ENCODE assay signal across 1 cellular context in the genomic region with DNA sequence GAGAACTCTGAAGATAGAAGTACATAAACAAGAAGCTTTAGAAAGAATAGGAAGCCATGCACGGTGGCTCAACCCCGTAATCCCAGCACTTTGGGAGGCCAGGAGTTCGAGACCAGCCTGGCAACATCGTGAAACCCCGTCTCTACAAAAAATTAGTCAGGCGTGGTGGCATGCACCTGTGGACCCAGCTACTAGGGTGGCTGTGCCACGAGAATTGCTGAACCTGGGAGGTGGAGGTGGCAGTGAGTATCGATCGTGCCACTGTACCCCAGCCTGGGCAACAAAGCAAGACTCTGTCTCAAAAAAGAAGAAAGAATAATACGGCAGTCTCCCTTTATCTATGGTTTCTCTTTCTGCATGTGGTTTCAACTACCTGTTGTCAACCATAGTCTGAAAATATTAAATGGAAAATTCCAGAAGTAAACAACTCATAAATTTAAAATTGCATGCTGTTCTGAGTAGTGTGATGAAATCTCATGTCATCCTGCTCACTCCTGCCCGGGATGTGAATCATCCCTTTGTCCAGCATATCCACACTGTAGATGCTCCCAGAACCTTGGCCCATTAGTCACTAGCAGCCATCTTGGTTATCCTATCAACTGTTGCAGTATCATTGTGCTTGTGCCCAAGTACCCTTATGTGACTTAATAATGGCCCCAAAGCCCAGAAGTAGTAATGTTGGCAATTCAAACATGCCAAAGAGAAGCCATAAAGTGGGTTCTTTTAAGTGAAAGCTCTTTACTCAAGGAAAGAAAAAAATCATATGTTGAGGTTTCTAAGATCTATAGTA.
TF ChIP-seq lines count a peak whose summit lies in the region.

No MANE protein-coding gene starts in this region.

TF ChIP-seq in K562, 482 proteins besides CTCF, POLR2A, EP300 and RAD21 (continued from another document and continues in another):
- TF ChIP-seq, protein P1, sequence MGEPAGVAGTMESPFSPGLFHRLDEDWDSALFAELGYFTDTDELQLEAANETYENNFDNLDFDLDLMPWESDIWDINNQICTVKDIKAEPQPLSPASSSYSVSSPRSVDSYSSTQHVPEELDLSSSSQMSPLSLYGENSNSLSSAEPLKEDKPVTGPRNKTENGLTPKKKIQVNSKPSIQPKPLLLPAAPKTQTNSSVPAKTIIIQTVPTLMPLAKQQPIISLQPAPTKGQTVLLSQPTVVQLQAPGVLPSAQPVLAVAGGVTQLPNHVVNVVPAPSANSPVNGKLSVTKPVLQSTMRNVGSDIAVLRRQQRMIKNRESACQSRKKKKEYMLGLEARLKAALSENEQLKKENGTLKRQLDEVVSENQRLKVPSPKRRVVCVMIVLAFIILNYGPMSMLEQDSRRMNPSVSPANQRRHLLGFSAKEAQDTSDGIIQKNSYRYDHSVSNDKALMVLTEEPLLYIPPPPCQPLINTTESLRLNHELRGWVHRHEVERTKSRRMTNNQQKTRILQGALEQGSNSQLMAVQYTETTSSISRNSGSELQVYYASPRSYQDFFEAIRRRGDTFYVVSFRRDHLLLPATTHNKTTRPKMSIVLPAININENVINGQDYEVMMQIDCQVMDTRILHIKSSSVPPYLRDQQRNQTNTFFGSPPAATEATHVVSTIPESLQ (CRISPR knock-in tag; IDR thresholded peaks at IDR 0.05), result no peak
- TF ChIP-seq SIN3A (IDR thresholded peaks at IDR 0.05; ENCODE audit: borderline replicate concordance in 2 of 2, control insufficient read depth in 1 of 2, low read depth in 2 of 2, low read length in 2 of 2) (no peak), BRCA1 (IDR thresholded peaks at IDR 0.05) (no peak), BRCA1 (CRISPR knock-in tag; IDR thresholded peaks at IDR 0.05) (no peak), CBFB (CRISPR knock-in tag; IDR thresholded peaks at IDR 0.05) (no peak), NCOA4 (IDR thresholded peaks at IDR 0.05; ENCODE audit: partially characterized antibody) (no peak), CBX3 (IDR thresholded peaks at IDR 0.05; ENCODE audit: borderline replicate concordance in 1 of 2, low read length in 2 of 2) (no peak), SP2 (IDR thresholded peaks at IDR 0.05; ENCODE audit: extremely low read depth, low read depth, low read length, poor library complexity, severe bottlenecking) (no peak), PRMT5 (CRISPR knock-in tag; IDR thresholded peaks at IDR 0.05) (no peak), KLF10 (CRISPR knock-in tag; IDR thresholded peaks at IDR 0.05) (no peak), RBM14 (IDR thresholded peaks at IDR 0.05; ENCODE audit: borderline replicate concordance, insufficient read depth, low read depth, low read length) (no peak), SUPT5H (IDR thresholded peaks at IDR 0.05) (no peak), ZFPM2 (CRISPR knock-in tag; IDR thresholded peaks at IDR 0.05) (no peak), NFE2 (IDR thresholded peaks at IDR 0.05; ENCODE audit: low read depth) (no peak), MYC (IDR thresholded peaks at IDR 0.05; ENCODE audit: low read depth, low read length) (no peak), MYC (CRISPR knock-in tag; IDR thresholded peaks at IDR 0.05; ENCODE audit: borderline replicate concordance, low read depth) (no peak), ZNF778 (CRISPR knock-in tag; IDR thresholded peaks at IDR 0.05) (no peak), KDM5B (IDR thresholded peaks at IDR 0.05; ENCODE audit: insufficient replicate concordance, low read depth, low read length) (no peak), ZNF324 (CRISPR knock-in tag; IDR thresholded peaks at IDR 0.05) (no peak), CBFA2T3 (IDR thresholded peaks at IDR 0.05) (no peak), ZNF3 (CRISPR knock-in tag; IDR thresholded peaks at IDR 0.05) (no peak), ILK (tag; IDR thresholded peaks at IDR 0.05; ENCODE audit: borderline replicate concordance, low read depth) (peak; percentile 57; the same call in 1 of the 2 replicates), MEIS2 (IDR thresholded peaks at IDR 0.05; ENCODE audit: partially characterized antibody) (peak; percentile 91), ZNF780A (CRISPR knock-in tag; IDR thresholded peaks at IDR 0.05) (no peak), MEF2A (IDR thresholded peaks at IDR 0.05; ENCODE audit: control insufficient read depth, low read depth, low read length) (no peak), KAT7 (CRISPR knock-in tag; IDR thresholded peaks at IDR 0.05; ENCODE audit: borderline replicate concordance) (no peak), RFX7 (CRISPR knock-in tag; IDR thresholded peaks at IDR 0.05) (no peak), NFATC3 (IDR thresholded peaks at IDR 0.05) (no peak), CBX8 (IDR thresholded peaks at IDR 0.05; ENCODE audit: borderline replicate concordance, extremely low read depth, low read depth, low read length, poor library complexity, severe bottlenecking) (no peak), POLR2G (IDR thresholded peaks at IDR 0.05; ENCODE audit: low read depth, low read length) (no peak), FIP1L1 (IDR thresholded peaks at IDR 0.05; ENCODE audit: low read depth, low read length, poor library complexity, severe bottlenecking) (no peak), LEF1 (IDR thresholded peaks at IDR 0.05) (no peak), ELF4 (CRISPR knock-in tag; IDR thresholded peaks at IDR 0.05) (no peak), RAD51 (IDR thresholded peaks at IDR 0.05; ENCODE audit: borderline replicate concordance, low read depth) (no peak)
- TF ChIP-seq, protein P2, sequence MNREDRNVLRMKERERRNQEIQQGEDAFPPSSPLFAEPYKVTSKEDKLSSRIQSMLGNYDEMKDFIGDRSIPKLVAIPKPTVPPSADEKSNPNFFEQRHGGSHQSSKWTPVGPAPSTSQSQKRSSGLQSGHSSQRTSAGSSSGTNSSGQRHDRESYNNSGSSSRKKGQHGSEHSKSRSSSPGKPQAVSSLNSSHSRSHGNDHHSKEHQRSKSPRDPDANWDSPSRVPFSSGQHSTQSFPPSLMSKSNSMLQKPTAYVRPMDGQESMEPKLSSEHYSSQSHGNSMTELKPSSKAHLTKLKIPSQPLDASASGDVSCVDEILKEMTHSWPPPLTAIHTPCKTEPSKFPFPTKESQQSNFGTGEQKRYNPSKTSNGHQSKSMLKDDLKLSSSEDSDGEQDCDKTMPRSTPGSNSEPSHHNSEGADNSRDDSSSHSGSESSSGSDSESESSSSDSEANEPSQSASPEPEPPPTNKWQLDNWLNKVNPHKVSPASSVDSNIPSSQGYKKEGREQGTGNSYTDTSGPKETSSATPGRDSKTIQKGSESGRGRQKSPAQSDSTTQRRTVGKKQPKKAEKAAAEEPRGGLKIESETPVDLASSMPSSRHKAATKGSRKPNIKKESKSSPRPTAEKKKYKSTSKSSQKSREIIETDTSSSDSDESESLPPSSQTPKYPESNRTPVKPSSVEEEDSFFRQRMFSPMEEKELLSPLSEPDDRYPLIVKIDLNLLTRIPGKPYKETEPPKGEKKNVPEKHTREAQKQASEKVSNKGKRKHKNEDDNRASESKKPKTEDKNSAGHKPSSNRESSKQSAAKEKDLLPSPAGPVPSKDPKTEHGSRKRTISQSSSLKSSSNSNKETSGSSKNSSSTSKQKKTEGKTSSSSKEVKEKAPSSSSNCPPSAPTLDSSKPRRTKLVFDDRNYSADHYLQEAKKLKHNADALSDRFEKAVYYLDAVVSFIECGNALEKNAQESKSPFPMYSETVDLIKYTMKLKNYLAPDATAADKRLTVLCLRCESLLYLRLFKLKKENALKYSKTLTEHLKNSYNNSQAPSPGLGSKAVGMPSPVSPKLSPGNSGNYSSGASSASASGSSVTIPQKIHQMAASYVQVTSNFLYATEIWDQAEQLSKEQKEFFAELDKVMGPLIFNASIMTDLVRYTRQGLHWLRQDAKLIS (CRISPR knock-in tag; IDR thresholded peaks at IDR 0.05), result no peak
- TF ChIP-seq, protein P3, sequence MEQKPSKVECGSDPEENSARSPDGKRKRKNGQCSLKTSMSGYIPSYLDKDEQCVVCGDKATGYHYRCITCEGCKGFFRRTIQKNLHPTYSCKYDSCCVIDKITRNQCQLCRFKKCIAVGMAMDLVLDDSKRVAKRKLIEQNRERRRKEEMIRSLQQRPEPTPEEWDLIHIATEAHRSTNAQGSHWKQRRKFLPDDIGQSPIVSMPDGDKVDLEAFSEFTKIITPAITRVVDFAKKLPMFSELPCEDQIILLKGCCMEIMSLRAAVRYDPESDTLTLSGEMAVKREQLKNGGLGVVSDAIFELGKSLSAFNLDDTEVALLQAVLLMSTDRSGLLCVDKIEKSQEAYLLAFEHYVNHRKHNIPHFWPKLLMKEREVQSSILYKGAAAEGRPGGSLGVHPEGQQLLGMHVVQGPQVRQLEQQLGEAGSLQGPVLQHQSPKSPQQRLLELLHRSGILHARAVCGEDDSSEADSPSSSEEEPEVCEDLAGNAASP (IDR thresholded peaks at IDR 0.05), result no peak
- TF ChIP-seq, protein P4, sequence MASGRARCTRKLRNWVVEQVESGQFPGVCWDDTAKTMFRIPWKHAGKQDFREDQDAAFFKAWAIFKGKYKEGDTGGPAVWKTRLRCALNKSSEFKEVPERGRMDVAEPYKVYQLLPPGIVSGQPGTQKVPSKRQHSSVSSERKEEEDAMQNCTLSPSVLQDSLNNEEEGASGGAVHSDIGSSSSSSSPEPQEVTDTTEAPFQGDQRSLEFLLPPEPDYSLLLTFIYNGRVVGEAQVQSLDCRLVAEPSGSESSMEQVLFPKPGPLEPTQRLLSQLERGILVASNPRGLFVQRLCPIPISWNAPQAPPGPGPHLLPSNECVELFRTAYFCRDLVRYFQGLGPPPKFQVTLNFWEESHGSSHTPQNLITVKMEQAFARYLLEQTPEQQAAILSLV (tag; IDR thresholded peaks at IDR 0.05), result peak; percentile 65
- TF ChIP-seq, protein P5, sequence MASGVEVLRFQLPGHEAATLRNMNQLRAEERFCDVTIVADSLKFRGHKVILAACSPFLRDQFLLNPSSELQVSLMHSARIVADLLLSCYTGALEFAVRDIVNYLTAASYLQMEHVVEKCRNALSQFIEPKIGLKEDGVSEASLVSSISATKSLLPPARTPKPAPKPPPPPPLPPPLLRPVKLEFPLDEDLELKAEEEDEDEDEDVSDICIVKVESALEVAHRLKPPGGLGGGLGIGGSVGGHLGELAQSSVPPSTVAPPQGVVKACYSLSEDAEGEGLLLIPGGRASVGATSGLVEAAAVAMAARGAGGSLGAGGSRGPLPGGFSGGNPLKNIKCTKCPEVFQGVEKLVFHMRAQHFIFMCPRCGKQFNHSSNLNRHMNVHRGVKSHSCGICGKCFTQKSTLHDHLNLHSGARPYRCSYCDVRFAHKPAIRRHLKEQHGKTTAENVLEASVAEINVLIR (CRISPR knock-in tag; IDR thresholded peaks at IDR 0.05), result no peak
- TF ChIP-seq, protein P6, sequence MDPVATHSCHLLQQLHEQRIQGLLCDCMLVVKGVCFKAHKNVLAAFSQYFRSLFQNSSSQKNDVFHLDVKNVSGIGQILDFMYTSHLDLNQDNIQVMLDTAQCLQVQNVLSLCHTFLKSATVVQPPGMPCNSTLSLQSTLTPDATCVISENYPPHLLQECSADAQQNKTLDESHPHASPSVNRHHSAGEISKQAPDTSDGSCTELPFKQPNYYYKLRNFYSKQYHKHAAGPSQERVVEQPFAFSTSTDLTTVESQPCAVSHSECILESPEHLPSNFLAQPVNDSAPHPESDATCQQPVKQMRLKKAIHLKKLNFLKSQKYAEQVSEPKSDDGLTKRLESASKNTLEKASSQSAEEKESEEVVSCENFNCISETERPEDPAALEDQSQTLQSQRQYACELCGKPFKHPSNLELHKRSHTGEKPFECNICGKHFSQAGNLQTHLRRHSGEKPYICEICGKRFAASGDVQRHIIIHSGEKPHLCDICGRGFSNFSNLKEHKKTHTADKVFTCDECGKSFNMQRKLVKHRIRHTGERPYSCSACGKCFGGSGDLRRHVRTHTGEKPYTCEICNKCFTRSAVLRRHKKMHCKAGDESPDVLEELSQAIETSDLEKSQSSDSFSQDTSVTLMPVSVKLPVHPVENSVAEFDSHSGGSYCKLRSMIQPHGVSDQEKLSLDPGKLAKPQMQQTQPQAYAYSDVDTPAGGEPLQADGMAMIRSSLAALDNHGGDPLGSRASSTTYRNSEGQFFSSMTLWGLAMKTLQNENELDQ (CRISPR knock-in tag; IDR thresholded peaks at IDR 0.05; ENCODE audit: borderline replicate concordance), result no peak
- TF ChIP-seq, protein P7, sequence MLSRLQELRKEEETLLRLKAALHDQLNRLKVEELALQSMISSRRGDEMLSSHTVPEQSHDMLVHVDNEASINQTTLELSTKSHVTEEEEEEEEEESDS (CRISPR knock-in tag; IDR thresholded peaks at IDR 0.05), result no peak
- TF ChIP-seq, protein P8, sequence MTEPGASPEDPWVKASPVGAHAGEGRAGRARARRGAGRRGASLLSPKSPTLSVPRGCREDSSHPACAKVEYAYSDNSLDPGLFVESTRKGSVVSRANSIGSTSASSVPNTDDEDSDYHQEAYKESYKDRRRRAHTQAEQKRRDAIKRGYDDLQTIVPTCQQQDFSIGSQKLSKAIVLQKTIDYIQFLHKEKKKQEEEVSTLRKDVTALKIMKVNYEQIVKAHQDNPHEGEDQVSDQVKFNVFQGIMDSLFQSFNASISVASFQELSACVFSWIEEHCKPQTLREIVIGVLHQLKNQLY (CRISPR knock-in tag; conservative IDR thresholded peaks at IDR 0.05), result no peak
- TF ChIP-seq, protein P9, sequence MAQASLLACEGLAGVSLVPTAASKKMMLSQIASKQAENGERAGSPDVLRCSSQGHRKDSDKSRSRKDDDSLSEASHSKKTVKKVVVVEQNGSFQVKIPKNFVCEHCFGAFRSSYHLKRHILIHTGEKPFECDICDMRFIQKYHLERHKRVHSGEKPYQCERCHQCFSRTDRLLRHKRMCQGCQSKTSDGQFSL (CRISPR knock-in tag; IDR thresholded peaks at IDR 0.05), result no peak
- TF ChIP-seq, protein P9 (tag; IDR thresholded peaks at IDR 0.05), result no peak
- TF ChIP-seq, protein P10, sequence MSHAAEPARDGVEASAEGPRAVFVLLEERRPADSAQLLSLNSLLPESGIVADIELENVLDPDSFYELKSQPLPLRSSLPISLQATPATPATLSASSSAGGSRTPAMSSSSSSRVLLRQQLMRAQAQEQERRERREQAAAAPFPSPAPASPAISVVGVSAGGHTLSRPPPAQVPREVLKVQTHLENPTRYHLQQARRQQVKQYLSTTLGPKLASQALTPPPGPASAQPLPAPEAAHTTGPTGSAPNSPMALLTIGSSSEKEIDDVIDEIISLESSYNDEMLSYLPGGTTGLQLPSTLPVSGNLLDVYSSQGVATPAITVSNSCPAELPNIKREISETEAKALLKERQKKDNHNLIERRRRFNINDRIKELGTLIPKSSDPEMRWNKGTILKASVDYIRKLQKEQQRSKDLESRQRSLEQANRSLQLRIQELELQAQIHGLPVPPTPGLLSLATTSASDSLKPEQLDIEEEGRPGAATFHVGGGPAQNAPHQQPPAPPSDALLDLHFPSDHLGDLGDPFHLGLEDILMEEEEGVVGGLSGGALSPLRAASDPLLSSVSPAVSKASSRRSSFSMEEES (CRISPR knock-in tag; IDR thresholded peaks at IDR 0.05), result no peak
- TF ChIP-seq, protein P11, sequence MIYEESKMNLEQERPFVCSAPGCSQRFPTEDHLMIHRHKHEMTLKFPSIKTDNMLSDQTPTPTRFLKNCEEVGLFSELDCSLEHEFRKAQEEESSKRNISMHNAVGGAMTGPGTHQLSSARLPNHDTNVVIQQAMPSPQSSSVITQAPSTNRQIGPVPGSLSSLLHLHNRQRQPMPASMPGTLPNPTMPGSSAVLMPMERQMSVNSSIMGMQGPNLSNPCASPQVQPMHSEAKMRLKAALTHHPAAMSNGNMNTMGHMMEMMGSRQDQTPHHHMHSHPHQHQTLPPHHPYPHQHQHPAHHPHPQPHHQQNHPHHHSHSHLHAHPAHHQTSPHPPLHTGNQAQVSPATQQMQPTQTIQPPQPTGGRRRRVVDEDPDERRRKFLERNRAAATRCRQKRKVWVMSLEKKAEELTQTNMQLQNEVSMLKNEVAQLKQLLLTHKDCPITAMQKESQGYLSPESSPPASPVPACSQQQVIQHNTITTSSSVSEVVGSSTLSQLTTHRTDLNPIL (CRISPR knock-in tag; IDR thresholded peaks at IDR 0.05), result 0 out of 2 replicates have a peak, but pooled peaks have one; percentile 48
